ENCODE assay signal across 12 cellular contexts in genomic region chr10:78981257-78981969, GRCh38.
DNase-seq lines count a peak whose midpoint lies in the region; ATAC-seq and TF ChIP-seq lines count a peak whose summit lies in the region.
"Had no signal": no experiment of that assay in that cellular context is flagged by ENCODE, and none has a peak within 500 bp of the region (broad histone marks: within the 10 kb centered on the region; RNA-seq: fewer than 3 reads in every experiment).

No MANE protein-coding gene starts in this region.

- H3K4me1 ChIP-seq in heart left ventricle (peaks cover 0 to 19% (median 0%) of the 10 kb centered on the region in 12 donors), GM23338 (ENCODE audit: insufficient read depth) (peaks cover 9% of the 10 kb centered on the region), PC-3 (ENCODE audit: insufficient read depth, low read length) (peaks cover 6% of the 10 kb centered on the region; the same call in 1 of the 2 replicates), parathyroid adenoma (peaks cover 57% of the 10 kb centered on the region), SJCRH30 (no peaks in the 10 kb centered on the region)
- H3K4me1 ChIP-seq: ascending aorta had no signal

- ATAC-seq in Right ventricle myocardium superior (ENCODE audit: poor library complexity) (peak; percentile 5), heart left ventricle (no peak), GM23338 (peak; percentile 54), PC-3 (peak; percentile 7)

- POLR2A ChIA-PET in PC-3 (lab: Charles Lee; ENCODE audit: unreplicated experiment) = no interaction called here

- peaks cover 4% of the 10 kb centered on the region for H3K27me3 Mint-ChIP-seq in GM23338 (ENCODE audit: insufficient read depth, low read depth, poor library complexity)

- no peak overlapping the region for H3K27ac Mint-ChIP-seq in GM23338

- no peak overlapping the region for H3K4me3 ChIP-seq in heart left ventricle
- no peak overlapping the region for H3K4me3 ChIP-seq in GM23338
- no peak overlapping the region for H3K4me3 ChIP-seq in PC-3 (ENCODE audit: low read length)
- no peak overlapping the region for H3K4me3 ChIP-seq in parathyroid adenoma (ENCODE audit: low read depth, low read length)
- no peak overlapping the region for H3K4me3 ChIP-seq in SJCRH30
- H3K4me3 ChIP-seq: ascending aorta had no signal

- no peak overlapping the region for H3K4me3 Mint-ChIP-seq in GM23338

- WGBS in heart left ventricle, 4 donors = 70 to 83% (median 74%) methylated on average over 5 to 6 of the region's 6 CpGs

- CTCF ChIA-PET in PC-3 (lab: Charles Lee) = interaction anchor here (0.8 kb wide), 1 partner anchor 86 kb away, joined by 3 read pairs; no protein-coding TSS in a partner anchor

- no peaks in the 10 kb centered on the region; the same call in 2 of the 3 replicates for H3K36me3 Mint-ChIP-seq in GM23338 (ENCODE audit: low read depth)

- H3K36me3 ChIP-seq in heart left ventricle = no peaks in the 10 kb centered on the region
- no peaks in the 10 kb centered on the region for H3K36me3 ChIP-seq in GM23338 (ENCODE audit: insufficient read depth)
- no peaks in the 10 kb centered on the region for H3K36me3 ChIP-seq in PC-3 (ENCODE audit: low read depth, low read length)
- H3K36me3 ChIP-seq in parathyroid adenoma (ENCODE audit: control insufficient read depth, insufficient read depth, low read length) = no peaks in the 10 kb centered on the region
- H3K36me3 ChIP-seq in SJCRH30 = no peaks in the 10 kb centered on the region
- H3K36me3 ChIP-seq: ascending aorta had no signal

- no peaks in the 10 kb centered on the region for H3F3A ChIP-seq in GM23338 (replicated peaks; ENCODE audit: low read depth)
- H3F3A ChIP-seq in PC-3 (ENCODE audit: low read length, unreplicated experiment) = no peaks in the 10 kb centered on the region

- H3K4me2 ChIP-seq in GM23338 (no peak overlapping the region), PC-3 (ENCODE audit: low read length) (no peak overlapping the region), parathyroid adenoma (ENCODE audit: low read length) (no peak overlapping the region)

- no peaks in the 10 kb centered on the region for H4K20me1 ChIP-seq in GM23338 (replicated peaks; ENCODE audit: insufficient read depth)
- H4K20me1 ChIP-seq in PC-3 (ENCODE audit: low read length) = no peaks in the 10 kb centered on the region

- H3K27ac ChIP-seq in heart left ventricle = no peak overlapping the region
- no peak overlapping the region for H3K27ac ChIP-seq in GM23338 (ENCODE audit: low read depth)
- H3K27ac ChIP-seq in PC-3 (ENCODE audit: low read length) = no peak overlapping the region
- no peak overlapping the region for H3K27ac ChIP-seq in parathyroid adenoma
- no peak overlapping the region for H3K27ac ChIP-seq in SJCRH30
- H3K27ac ChIP-seq: ascending aorta had no signal

- TF ChIP-seq CTCF in heart left ventricle (IDR thresholded peaks at IDR 0.05) = no peak
- no peak for TF ChIP-seq CTCF in GM23338 (conservative IDR thresholded peaks at IDR 0.05; ENCODE audit: low read depth in 2 of 2)
- TF ChIP-seq CTCF in PC-3 (conservative IDR thresholded peaks at IDR 0.05; ENCODE audit: low read depth, low read length) = no peak
- no peak for TF ChIP-seq CTCF in parathyroid adenoma (IDR thresholded peaks at IDR 0.05)

- no peaks in the 10 kb centered on the region for H3K9me3 Mint-ChIP-seq in GM23338

- H3K79me2 ChIP-seq in GM23338 (replicated peaks; ENCODE audit: insufficient read depth) (no peaks in the 10 kb centered on the region), PC-3 (ENCODE audit: low read length) (no peaks in the 10 kb centered on the region), parathyroid adenoma (no peaks in the 10 kb centered on the region)

- no peak for TF ChIP-seq POLR2A in heart left ventricle (IDR thresholded peaks at IDR 0.05)

- H3K9ac ChIP-seq in PC-3 (ENCODE audit: low read length) (no peak overlapping the region), parathyroid adenoma (no peak overlapping the region)

- no peaks in the 10 kb centered on the region for H3K9me3 ChIP-seq in heart left ventricle
- no peaks in the 10 kb centered on the region for H3K9me3 ChIP-seq in PC-3 (ENCODE audit: low read length)
- H3K9me3 ChIP-seq in parathyroid adenoma (ENCODE audit: control insufficient read depth, low read length) = no peaks in the 10 kb centered on the region
- H3K9me3 ChIP-seq in SJCRH30 (replicated peaks) = no peaks in the 10 kb centered on the region
- H3K9me3 ChIP-seq: ascending aorta had no signal

- peaks cover 27% of the 10 kb centered on the region for H3K4me1 Mint-ChIP-seq in GM23338

- intact Hi-C loops in Right ventricle myocardium superior (cut with DNase I) (no loop called here), heart left ventricle (cut with DNase I) (loop anchor here in 2 of 10 donors (5.0 kb wide), 2 partner anchors 81 to 216 kb away; no protein-coding TSS in a partner anchor), PC-3 (cut with micrococcal nuclease) (no loop called here)

- H3K9me2 ChIP-seq in GM23338 (ENCODE audit: insufficient read depth) = 0 out of 2 replicates have a peak, but pooled peaks cover 2% of the 10 kb centered on the region
- no peaks in the 10 kb centered on the region for H3K9me2 ChIP-seq in PC-3 (replicated peaks; ENCODE audit: low read length)

- DNase-seq in Right ventricle myocardium superior (no peak), heart left ventricle (no peak), GM23338 (ENCODE audit: low spot score) (no peak), PC-3 (no peak), DMS53 treated with DMSO at 0.1 percent for 48 hours (lab: John Stamatoyannopoulos, UW; ENCODE audit: unreplicated experiment) (no peak), SJCRH30 (no peak), NCI-H1417 treated with DMSO at 0.1 percent for 48 hours (lab: John Stamatoyannopoulos, UW) (no peak)
- DNase-seq: NCI-H524, small intestine, T1000 had no signal

- H3K27me3 ChIP-seq in heart left ventricle = no peaks in the 10 kb centered on the region
- H3K27me3 ChIP-seq in GM23338 (ENCODE audit: insufficient read depth) = no peaks in the 10 kb centered on the region
- H3K27me3 ChIP-seq in PC-3 (ENCODE audit: low read length) = no peaks in the 10 kb centered on the region
- no peaks in the 10 kb centered on the region for H3K27me3 ChIP-seq in parathyroid adenoma (ENCODE audit: control insufficient read depth, insufficient read depth, low read length)
- peaks cover 5% of the 10 kb centered on the region; the same call in 1 of the 2 replicates for H3K27me3 ChIP-seq in SJCRH30
- H3K27me3 ChIP-seq: ascending aorta had no signal

- no TSS peak for BruUV-seq in PC-3 (replicated peaks; lab: Mats Ljungman, UMichigan)

- H2AFZ ChIP-seq in GM23338 (no peak overlapping the region), PC-3 (ENCODE audit: low read length) (no peak overlapping the region), parathyroid adenoma (peak overlapping the region; percentile 13)

TF ChIP-seq in GM23338, 12 proteins besides CTCF, POLR2A, EP300 and RAD21 (continues in another document):
- no peak for TF ChIP-seq ZNF331 (CRISPR knock-in tag; IDR thresholded peaks at IDR 0.05; ENCODE audit: low read depth)
- no peak for TF ChIP-seq STAT1 (IDR thresholded peaks at IDR 0.05; ENCODE audit: unreplicated experiment)
- no peak for TF ChIP-seq ZNF114 (CRISPR knock-in tag; IDR thresholded peaks at IDR 0.05)
- TF ChIP-seq EZH2 (IDR thresholded peaks at IDR 0.05; ENCODE audit: low read depth, unreplicated experiment) = no peak
- no peak for TF ChIP-seq EZH2phosphoT487 (IDR thresholded peaks at IDR 0.05; ENCODE audit: unreplicated experiment)

Comparison
In these comparisons a context has a peak if more than half of its experiments do, and no peak if none do; other contexts are left out.
1. ATAC-seq: peak in Right ventricle myocardium superior (single experiment), GM23338 (single experiment) and PC-3 (single experiment); none in heart left ventricle (0 of 4).